11 cellular contexts compared by ENCODE assay signal in genomic region chrX:150688911-150689451, GRCh38. TPM values are rescaled to one million over a fixed set of nuclear protein-coding genes. Genes with fewer than 3 reads are reported as not detected.
A peak's percentile ranks its signal among the peaks of the same experiment; 100 is the strongest.
DNase-seq lines count a peak whose midpoint lies in the region; ATAC-seq and TF ChIP-seq lines count a peak whose summit lies in the region.
"Had no signal": no experiment of that assay in that cellular context is flagged by ENCODE, and none has a peak within 500 bp of the region (broad histone marks: within the 10 kb centered on the region; RNA-seq: fewer than 3 reads in every experiment).

No MANE protein-coding gene starts in this region.

- no peak overlapping the region for H3K27ac ChIP-seq in esophagus squamous epithelium

- DNase-seq in A172 (ENCODE audit: low spot score) (peak; percentile 89), H7 (peak; percentile 47), SW480 (ENCODE audit: low spot score) (peak; percentile 56), fibroblast of the conjunctiva (ENCODE audit: low read depth) (peak; percentile 67), DMS79 (lab: John Stamatoyannopoulos, UW) (no peak), C1 segment of cervical spinal cord (lab: John Stamatoyannopoulos, UW) (no peak), esophagus squamous epithelium (lab: John Stamatoyannopoulos, UW) (no peak)
- DNase-seq: activated gamma-delta T cell, NCI-H1105, nucleus accumbens had no signal

- H3K27me3 ChIP-seq in H7 (ENCODE audit: control insufficient read depth, insufficient read depth, low read length) (no peaks in the 10 kb centered on the region), esophagus squamous epithelium (no peaks in the 10 kb centered on the region)

- H3K4me3 ChIP-seq in H7 (ENCODE audit: insufficient read depth, low read depth, low read length): no peak overlapping the region
- no peak overlapping the region for H3K4me3 ChIP-seq in esophagus squamous epithelium

- TF ChIP-seq POLR2A in esophagus squamous epithelium (IDR thresholded peaks at IDR 0.05): no peak

- no peaks in the 10 kb centered on the region for H3K36me3 ChIP-seq in H7 (replicated peaks; ENCODE audit: control insufficient read depth, insufficient read depth, low read length)
- no peaks in the 10 kb centered on the region for H3K36me3 ChIP-seq in esophagus squamous epithelium

- TF ChIP-seq CTCF in esophagus squamous epithelium (IDR thresholded peaks at IDR 0.05): no peak

- ATAC-seq in GM21737 (IDR thresholded peaks at IDR 0.05; ENCODE audit: unreplicated experiment): no peak

- intact Hi-C loops in esophagus squamous epithelium (cut with DNase I): no loop called here

- H3K9me3 ChIP-seq in esophagus squamous epithelium: peaks cover 0 to 8% (median 6%) of the 10 kb centered on the region in 3 donors

- peaks cover 0 to 8% (median 0%) of the 10 kb centered on the region in 3 donors for H3K4me1 ChIP-seq in esophagus squamous epithelium

- 38 to 41% methylated on average over 3 to 5 of the region's 5 CpGs for WGBS in esophagus squamous epithelium, 2 donors

RNA-seq across cellular contexts. Expression of gene MTMR1, which starts 4.2 kb away (rescaled TPM):
- total RNA-seq in A172 (2014; rRNA removed; shearing (Covaris generic)): 25.6 and 34.3 TPM in 2 replicates
- total RNA-seq in H7 (2014; rRNA removed; shearing (Covaris generic)): 11.4 and 11.6 TPM in 2 replicates
- total RNA-seq in esophagus squamous epithelium: 10 to 100 TPM; 27.9 to 40.1 (median 32.0) TPM

Comparison
In these comparisons a context has a peak if more than half of its experiments do, and no peak if none do; other contexts are left out.
1. DNase-seq: peak in A172 (single experiment), H7 (single experiment), SW480 (single experiment) and fibroblast of the conjunctiva (single experiment); none in DMS79 (single experiment), C1 segment of cervical spinal cord (0 of 14) and esophagus squamous epithelium (single experiment).